In genomic region chr3:130120291-130120690, GRCh38 we compare ENCODE assay signal across 6 cellular contexts. TPM values are rescaled to one million over a fixed set of nuclear protein-coding genes. Genes with fewer than 3 reads are reported as not detected.
"Had no signal": no experiment of that assay in that cellular context is flagged by ENCODE, and none has a peak within 500 bp of the region (broad histone marks: within the 10 kb centered on the region; RNA-seq: fewer than 3 reads in every experiment).

No MANE protein-coding gene starts in this region.

RNA-seq across cellular contexts. Expression of gene ALG1L2, which starts 38.7 kb away (rescaled TPM):
- total RNA-seq: M059J, NCI-H460, Right ventricle myocardium inferior, RPMI7951, SJCRH30, SK-MEL-5 had no signal
